ENCODE assay signal across 24 cellular contexts in the genomic region with DNA sequence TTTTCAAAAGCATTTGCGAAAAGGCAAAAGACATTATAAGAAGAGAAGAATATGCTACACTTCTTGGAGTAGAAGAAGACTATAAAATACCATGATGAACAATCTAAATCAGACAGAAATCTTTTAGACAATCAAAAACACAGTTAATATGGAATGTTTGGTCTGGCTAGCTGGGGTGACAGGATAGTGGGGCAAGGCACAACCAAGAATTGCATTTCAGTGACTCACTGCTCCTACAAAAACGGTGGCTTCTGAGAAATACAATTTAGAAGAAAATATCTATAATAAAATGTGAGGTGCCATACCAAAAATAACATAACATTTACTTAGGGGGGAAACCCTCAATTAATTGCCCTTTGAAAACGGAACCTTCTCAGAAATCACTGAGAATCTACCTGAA.
DNase-seq lines count a peak whose midpoint lies in the region; ATAC-seq, FAIRE-seq and TF ChIP-seq lines count a peak whose summit lies in the region.
"Had no signal": no experiment of that assay in that cellular context is flagged by ENCODE, and none has a peak within 500 bp of the region (broad histone marks: within the 10 kb centered on the region; RNA-seq: fewer than 3 reads in every experiment).

No MANE protein-coding gene starts in this region.

- TF ChIP-seq CTCF in foreskin fibroblast (IDR thresholded peaks at IDR 0.05; ENCODE audit: low read depth, low read length): no peak
- no peak for TF ChIP-seq CTCF in GM13976 (IDR thresholded peaks at IDR 0.05; ENCODE audit: borderline replicate concordance, control extremely low read depth, extremely low read depth, insufficient read depth, missing control alignments)
- no peak for TF ChIP-seq CTCF in upper lobe of right lung (IDR thresholded peaks at IDR 0.05)

- DNase-seq in A172 (ENCODE audit: low spot score) (peak; percentile 35), HS-27A (ENCODE audit: low read depth) (peak; percentile 64), amniotic stem cell (lab: John Stamatoyannopoulos, UW) (peak; percentile 8), foreskin fibroblast (peak; percentile 58 to 70), GM13976 (ENCODE audit: low spot score) (no peak), GM12892 (ENCODE audit: insufficient read length) (no peak), upper lobe of right lung (no peak)
- DNase-seq: activated CD4-positive, alpha-beta T cell treated with anti-CD3 and anti-CD28 coated beads for 1 hour; activated T-cell treated with anti-CD3 and anti-CD28 coated beads, Interleukin-2, amount 50 U/mL, for 1 hour; COR-L47; DMS79 treated with DMSO at 0.1 percent for 48 hours; Karpas-422; kidney glomerular epithelial cell; NCI-H187; NCI-H748 treated with DMSO at 0.1 percent for 48 hours; SHP77; stimulated activated CD4-positive, alpha-beta T cell treated with anti-CD3 and anti-CD28 coated beads, Interleukin-4, amount 100 ng/mL, for 4 hours; T-cell; tibial artery had no signal

- H3K9me3 ChIP-seq in upper lobe of right lung: no peaks in the 10 kb centered on the region
- H3K9me3 ChIP-seq: BLaER1, tibial artery had no signal

- TF ChIP-seq POLR2A in GM12892 (IDR thresholded peaks at IDR 0.05; ENCODE audit: low read depth, low read length): no peak

- ATAC-seq in GM21423 (IDR thresholded peaks at IDR 0.05; ENCODE audit: unreplicated experiment) (no peak), upper lobe of right lung (no peak)
- ATAC-seq: T-cell had no signal

- in situ Hi-C loops in GM13976 (cut with MboI; ENCODE audit: low sequenced_read_pairs, unreplicated experiment): no loop called here

- H3K4me1 ChIP-seq in upper lobe of right lung: peaks cover 3% of the 10 kb centered on the region
- H3K4me1 ChIP-seq: BLaER1 had no signal

- H3K27me3 ChIP-seq in upper lobe of right lung: no peaks in the 10 kb centered on the region
- H3K27me3 ChIP-seq: BLaER1, tibial artery had no signal

- FAIRE-seq in GM12892 (lab: Jason Lieb, UNC): no peak
- FAIRE-seq: H1, TTC549 had no signal

- intact Hi-C loops in upper lobe of right lung (cut with DNase I): no loop called here

- H3K36me3 ChIP-seq in upper lobe of right lung: no peaks in the 10 kb centered on the region
- H3K36me3 ChIP-seq: BLaER1, tibial artery had no signal

- no peak overlapping the region for H3K4me3 ChIP-seq in foreskin fibroblast (ENCODE audit: low read depth in 1 of 2, low read length in 2 of 2)
- no peak overlapping the region for H3K4me3 ChIP-seq in upper lobe of right lung
- H3K4me3 ChIP-seq: BLaER1, tibial artery had no signal

- no peak overlapping the region for H3K27ac ChIP-seq in upper lobe of right lung
- H3K27ac ChIP-seq: 22Rv1, BLaER1, tibial artery had no signal

Comparison
In these comparisons a context has a peak if more than half of its experiments do, and no peak if none do; other contexts are left out.
1. DNase-seq: peak in A172 (single experiment), HS-27A (single experiment), amniotic stem cell (single experiment) and foreskin fibroblast (2 of 2); none in GM13976 (single experiment), GM12892 (single experiment) and upper lobe of right lung (single experiment).